In the genomic region with DNA sequence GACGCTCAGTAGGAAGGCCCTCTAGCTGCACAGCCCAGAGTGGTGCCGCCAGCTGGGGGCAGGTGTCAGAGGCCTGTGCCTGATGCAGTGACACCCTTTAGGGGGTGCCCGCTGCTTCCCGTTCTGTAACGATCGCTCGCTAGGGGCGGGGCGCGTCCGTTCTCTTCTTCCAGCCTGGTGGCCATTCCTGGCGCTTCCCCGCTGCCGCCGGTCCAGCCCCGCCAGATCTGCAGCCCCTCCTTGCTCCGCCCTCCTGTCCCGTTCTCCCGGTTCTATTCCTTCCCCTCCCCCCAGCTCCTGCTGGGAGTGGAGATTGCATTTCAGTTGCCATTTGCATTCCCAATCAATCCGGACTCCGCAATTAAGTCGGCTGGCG, we compare ENCODE assay signal across 11 cellular contexts. TPM values are rescaled to one million over a fixed set of nuclear protein-coding genes. Genes with fewer than 3 reads are reported as not detected.
DNase-seq lines count a peak whose midpoint lies in the region; ATAC-seq and TF ChIP-seq lines count a peak whose summit lies in the region.
"Had no signal": no experiment of that assay in that cellular context is flagged by ENCODE, and none has a peak within 500 bp of the region (broad histone marks: within the 10 kb centered on the region; RNA-seq: fewer than 3 reads in every experiment).

No MANE protein-coding gene starts in this region.

- H2BK5ac ChIP-seq in H9 (ENCODE audit: insufficient read length, low read length) = no peak overlapping the region

- no peaks in the 10 kb centered on the region for H4K20me1 ChIP-seq in H9 (ENCODE audit: control insufficient read depth, insufficient read depth, insufficient read length)

- peaks cover 19 to 26% of the 10 kb centered on the region in 2 experiments for H3K4me1 Mint-ChIP-seq in H9
- H3K4me1 Mint-ChIP-seq in activated T-cell treated with anti-CD3 and anti-CD28 coated beads, Interleukin-2, amount 50 U/mL, for 72 hours (ENCODE audit: low read depth) = peaks cover 7% of the 10 kb centered on the region

- peaks cover 3% of the 10 kb centered on the region; the same call in 1 of the 2 replicates for H3K4me1 ChIP-seq in H9 (ENCODE audit: insufficient read depth, low read length)
- H3K4me1 ChIP-seq in colonic mucosa = peaks cover 4% of the 10 kb centered on the region
- peaks cover 14 to 32% (median 24%) of the 10 kb centered on the region in 4 donors for H3K4me1 ChIP-seq in stomach

- peak overlapping the region; percentile 70 to 85 for H3K4me3 Mint-ChIP-seq in H9
- H3K4me3 Mint-ChIP-seq in activated T-cell treated with anti-CD3 and anti-CD28 coated beads, Interleukin-2, amount 50 U/mL, for 72 hours = no peak overlapping the region
- H3K4me3 Mint-ChIP-seq: naive B cell had no signal

- DNase-seq in H9 (peak; percentile 89), colonic mucosa (peak; percentile 74), islet precursor cell (peak; percentile 84), stomach (peak; percentile 45), lower leg skin (ENCODE audit: low spot score in 2 of 2) (no peak), HUDEP-2 (lab: John Stamatoyannopoulos, UW; ENCODE audit: unreplicated experiment in 76 of 76) (no peak)
- DNase-seq in activated T-cell treated with anti-CD3 and anti-CD28 coated beads, Interleukin-2, amount 50 U/mL, for 72 hours = no peak
- no peak for DNase-seq in activated effector memory CD4-positive, alpha-beta T cell treated with anti-CD3 and anti-CD28 coated beads, Interleukin-2, amount 50 U/mL, for 16 hours
- DNase-seq: activated CD8-positive, alpha-beta memory T cell treated with anti-CD3 and anti-CD28 coated beads, Interleukin-2, amount 50 U/mL, for 4 hours; naive B cell had no signal

- TF ChIP-seq POLR2A in stomach (IDR thresholded peaks at IDR 0.05) = no peak
- TF ChIP-seq POLR2A in lower leg skin (IDR thresholded peaks at IDR 0.05) = no peak

- no peak overlapping the region; the same call in 1 of the 2 replicates for H3K14ac ChIP-seq in H9 (ENCODE audit: insufficient read depth, low read length)

- H3K9ac ChIP-seq in H9 (ENCODE audit: extremely low read depth, insufficient read length, low read length) (no peak overlapping the region), colonic mucosa (ENCODE audit: low read depth in 2 of 2, low read length in 2 of 2) (peak overlapping the region; percentile 46 to 47)

- no peak overlapping the region for H4K91ac ChIP-seq in H9 (ENCODE audit: insufficient read length, low read depth, low read length)

- TF ChIP-seq CTCF in H9 (conservative IDR thresholded peaks at IDR 0.05) (peak; percentile 49), colonic mucosa (IDR thresholded peaks at IDR 0.05) (peak; percentile 14), stomach (IDR thresholded peaks at IDR 0.05) (no peak), lower leg skin (IDR thresholded peaks at IDR 0.05) (no peak)

- H3K36me3 Mint-ChIP-seq in H9 (ENCODE audit: insufficient read depth in 1 of 3, low read depth in 3 of 3) = peaks cover 32 to 54% (median 43%) of the 10 kb centered on the region in 3 experiments
- no peaks in the 10 kb centered on the region for H3K36me3 Mint-ChIP-seq in activated T-cell treated with anti-CD3 and anti-CD28 coated beads, Interleukin-2, amount 50 U/mL, for 72 hours (ENCODE audit: insufficient read depth in 2 of 2)
- H3K36me3 Mint-ChIP-seq: naive B cell had no signal

- no peak overlapping the region for H2AK5ac ChIP-seq in H9 (ENCODE audit: insufficient read length, low read length)

- H3K4ac ChIP-seq in H9 (ENCODE audit: low read depth, low read length) = no peak overlapping the region

- H2BK15ac ChIP-seq in H9 (ENCODE audit: low read depth, low read length) = no peak overlapping the region

- no peak overlapping the region for H3K27ac ChIP-seq in H9 (ENCODE audit: insufficient read length, low read depth, low read length)
- peak overlapping the region; percentile 82 for H3K27ac ChIP-seq in colonic mucosa
- H3K27ac ChIP-seq in stomach = peak overlapping the region in 1 of 5 donors; percentile 13

- no peak overlapping the region for H3K27ac Mint-ChIP-seq in H9
- H3K27ac Mint-ChIP-seq in activated T-cell treated with anti-CD3 and anti-CD28 coated beads, Interleukin-2, amount 50 U/mL, for 72 hours = no peak overlapping the region
- H3K27ac Mint-ChIP-seq: naive B cell had no signal

- no peaks in the 10 kb centered on the region for H3K27me3 ChIP-seq in H9 (ENCODE audit: insufficient read depth, low read length)
- no peaks in the 10 kb centered on the region for H3K27me3 ChIP-seq in colonic mucosa
- no peaks in the 10 kb centered on the region for H3K27me3 ChIP-seq in stomach

- H3K18ac ChIP-seq in H9 (ENCODE audit: insufficient read length, low read depth, low read length) = no peak overlapping the region

- no peak overlapping the region for H3K56ac ChIP-seq in H9 (ENCODE audit: insufficient read length, low read depth, low read length)

- TF ChIP-seq EP300 in stomach (IDR thresholded peaks at IDR 0.05) = no peak

- H3K4me2 ChIP-seq in H9 (ENCODE audit: insufficient read depth, insufficient read length, low read length) = peak overlapping the region; percentile 51

- H3K23ac ChIP-seq in H9 (ENCODE audit: insufficient read length, low read depth, low read length) = no peak overlapping the region

- ATAC-seq in activated T-cell treated with anti-CD3 and anti-CD28 coated beads, Interleukin-2, amount 50 U/mL, for 72 hours (replicated peaks in 1 of 2) = no peak

- H3K79me1 ChIP-seq in H9 (ENCODE audit: insufficient read depth, low read depth, low read length, poor library complexity, severe bottlenecking) = no peaks in the 10 kb centered on the region

- H3T11ph ChIP-seq in H9 (ENCODE audit: low read length) = no peak overlapping the region

- H4K5ac ChIP-seq in H9 (ENCODE audit: insufficient read length, low read depth, low read length) = no peak overlapping the region

- peaks cover 10% of the 10 kb centered on the region for H3K23me2 ChIP-seq in H9 (ENCODE audit: insufficient read length, low read depth, low read length, poor library complexity, severe bottlenecking)

- intact Hi-C loops in colonic mucosa (cut with DNase I) = loop anchor here (10.0 kb wide), 1 partner anchor 119 kb away; a partner anchor contains a TSS
- intact Hi-C loops in stomach (cut with DNase I; ENCODE audit: low total_unique reads) = loop anchor here (5.0 kb wide), 1 partner anchor 42 kb away; a partner anchor contains a TSS
- intact Hi-C loops in lower leg skin (cut with DNase I; ENCODE audit: low total_unique reads) = no loop called here

- H3K9me3 ChIP-seq in H9 (ENCODE audit: control insufficient read depth, low read depth, low read length) (no peaks in the 10 kb centered on the region), colonic mucosa (no peaks in the 10 kb centered on the region), stomach (no peaks in the 10 kb centered on the region)

- WGBS in H9 (ENCODE audit: extremely low coverage, insufficient read length, low lambda C conversion rate) = no CpG with 5 or more reads among the region's 23 CpGs
- 12 to 37% (median 24%) methylated on average over 23 of the region's 23 CpGs for WGBS in stomach, 5 donors
- WGBS in lower leg skin, 2 donors = 23 to 36% methylated on average over 23 of the region's 23 CpGs

- no peaks in the 10 kb centered on the region for H3K36me3 ChIP-seq in colonic mucosa
- H3K36me3 ChIP-seq in stomach = peaks cover 47 to 90% (median 82%) of the 10 kb centered on the region in 4 donors

- H2BK120ac ChIP-seq in H9 (ENCODE audit: low read depth, low read length, poor library complexity, severe bottlenecking) = no peak overlapping the region

- no peaks in the 10 kb centered on the region for H3K9me3 Mint-ChIP-seq in H9
- H3K9me3 Mint-ChIP-seq in activated T-cell treated with anti-CD3 and anti-CD28 coated beads, Interleukin-2, amount 50 U/mL, for 72 hours = no peaks in the 10 kb centered on the region
- H3K9me3 Mint-ChIP-seq: naive B cell had no signal

- H2BK12ac ChIP-seq in H9 (ENCODE audit: insufficient read length, low read depth, low read length) = no peak overlapping the region

- no peak overlapping the region for H2AFZ ChIP-seq in H9 (ENCODE audit: low read length)

- no peak overlapping the region for H2BK20ac ChIP-seq in H9 (ENCODE audit: low read depth, low read length, poor library complexity, severe bottlenecking)

- no peaks in the 10 kb centered on the region for H3K79me2 ChIP-seq in H9 (ENCODE audit: insufficient read depth, low read length)

- H3K27me3 Mint-ChIP-seq in H9 (ENCODE audit: low read depth) = peaks cover 16% of the 10 kb centered on the region
- H3K27me3 Mint-ChIP-seq in activated T-cell treated with anti-CD3 and anti-CD28 coated beads, Interleukin-2, amount 50 U/mL, for 72 hours (ENCODE audit: low read depth) = no peaks in the 10 kb centered on the region

- H4K8ac ChIP-seq in H9 (replicated peaks; ENCODE audit: insufficient read length, low read depth, low read length) = no peak overlapping the region

- H3K4me3 ChIP-seq in colonic mucosa = peak overlapping the region; percentile 37
- peak overlapping the region; percentile 40 to 48 (median 44) for H3K4me3 ChIP-seq in stomach
- no peak overlapping the region for H3K4me3 ChIP-seq in lower leg skin (ENCODE audit: low read depth, poor library complexity, severe bottlenecking)

RNA-seq across cellular contexts. Expression of a gene that starts 39.2 kb away (rescaled TPM):
- total RNA-seq in H9 (2021) (97.7 and 99.6 TPM in 2 replicates), colonic mucosa (10 to 100 TPM; 50.8 to 79.2 TPM), stomach (100 to 1,000 TPM in 2 of 5 donors, 10 to 100 TPM in 3; 32.5 to 342 (median 83.9) TPM), lower leg skin (100 to 1,000 TPM in 3 of 4 donors, 10 to 100 TPM in 1; 81.2 to 132 (median 102) TPM)
- 10 to 100 TPM; 36.0 to 60.8 (median 45.8) TPM for polyA plus RNA-seq in stomach
- 10 to 100 TPM; 26.9 to 28.4 TPM for total RNA-seq in activated T-cell treated with anti-CD3 and anti-CD28 coated beads, Interleukin-2, amount 50 U/mL, for 72 hours

RNA-seq across cellular contexts. Expression of a gene that starts 42.0 kb away (rescaled TPM):
- total RNA-seq in H9 (2021) = not detected in 2 replicates
- total RNA-seq in colonic mucosa = not detected
- total RNA-seq in stomach = not detected
- not detected for polyA plus RNA-seq in stomach
- total RNA-seq in lower leg skin = 1 to 10 TPM in 1 of 4 donors, not detected in 3; 2.4 TPM
- total RNA-seq in activated T-cell treated with anti-CD3 and anti-CD28 coated beads, Interleukin-2, amount 50 U/mL, for 72 hours = not detected
- total RNA-seq: Daoy had no signal

RNA-seq across cellular contexts. Expression of a gene that starts 42.2 kb away (rescaled TPM):
- total RNA-seq in H9 (2021) (45.4 and 53.6 TPM in 2 replicates), colonic mucosa (100 to 1,000 TPM in 1 of 2 donors, 10 to 100 TPM in 1; 73.4 to 103 TPM), stomach (10 to 100 TPM; 12.7 to 78.2 (median 42.9) TPM), lower leg skin (10 to 100 TPM; 58.5 to 61.7 (median 60.4) TPM)
- polyA plus RNA-seq in stomach = 10 to 100 TPM; 69.6 to 86.8 (median 72.4) TPM
- total RNA-seq in activated T-cell treated with anti-CD3 and anti-CD28 coated beads, Interleukin-2, amount 50 U/mL, for 72 hours = 10 to 100 TPM; 67.3 to 68.5 TPM

RNA-seq across cellular contexts. Expression of a gene that starts 44.8 kb away (rescaled TPM):
- total RNA-seq in H9 (2021) = 57.8 and 59.5 TPM in 2 replicates
- total RNA-seq in colonic mucosa = 100 to 1,000 TPM in 1 of 2 donors, 10 to 100 TPM in 1; 67.0 to 149 TPM
- total RNA-seq in stomach = 100 to 1,000 TPM in 3 of 5 donors, 10 to 100 TPM in 2; 40.0 to 415 (median 116) TPM
- polyA plus RNA-seq in stomach = 100 to 1,000 TPM in 2 of 3 donors, 10 to 100 TPM in 1; 70.3 to 149 (median 129) TPM
- 10 to 100 TPM; 47.4 to 80.7 (median 69.0) TPM for total RNA-seq in lower leg skin
- 10 to 100 TPM; 55.4 to 59.8 TPM for total RNA-seq in activated T-cell treated with anti-CD3 and anti-CD28 coated beads, Interleukin-2, amount 50 U/mL, for 72 hours

Comparison
In these comparisons a context has a peak if more than half of its experiments do, and no peak if none do; other contexts are left out.
1. DNase-seq: peak in H9 (single experiment), colonic mucosa (single experiment), islet precursor cell (single experiment) and stomach (single experiment); none in lower leg skin (0 of 2), activated T-cell treated with anti-CD3 and anti-CD28 coated beads, Interleukin-2, amount 50 U/mL, for 72 hours (0 of 2), HUDEP-2 (0 of 76) and activated effector memory CD4-positive, alpha-beta T cell treated with anti-CD3 and anti-CD28 coated beads, Interleukin-2, amount 50 U/mL, for 16 hours (single experiment).
2. H3K4me3 Mint-ChIP-seq: peak in H9 (2 of 2); none in activated T-cell treated with anti-CD3 and anti-CD28 coated beads, Interleukin-2, amount 50 U/mL, for 72 hours (0 of 2).
3. CTCF ChIP-seq: peak in H9 (single experiment) and colonic mucosa (single experiment); none in stomach (0 of 7) and lower leg skin (0 of 3).